Comparison of ENCODE assay signal across 8 cellular contexts in the genomic region with DNA sequence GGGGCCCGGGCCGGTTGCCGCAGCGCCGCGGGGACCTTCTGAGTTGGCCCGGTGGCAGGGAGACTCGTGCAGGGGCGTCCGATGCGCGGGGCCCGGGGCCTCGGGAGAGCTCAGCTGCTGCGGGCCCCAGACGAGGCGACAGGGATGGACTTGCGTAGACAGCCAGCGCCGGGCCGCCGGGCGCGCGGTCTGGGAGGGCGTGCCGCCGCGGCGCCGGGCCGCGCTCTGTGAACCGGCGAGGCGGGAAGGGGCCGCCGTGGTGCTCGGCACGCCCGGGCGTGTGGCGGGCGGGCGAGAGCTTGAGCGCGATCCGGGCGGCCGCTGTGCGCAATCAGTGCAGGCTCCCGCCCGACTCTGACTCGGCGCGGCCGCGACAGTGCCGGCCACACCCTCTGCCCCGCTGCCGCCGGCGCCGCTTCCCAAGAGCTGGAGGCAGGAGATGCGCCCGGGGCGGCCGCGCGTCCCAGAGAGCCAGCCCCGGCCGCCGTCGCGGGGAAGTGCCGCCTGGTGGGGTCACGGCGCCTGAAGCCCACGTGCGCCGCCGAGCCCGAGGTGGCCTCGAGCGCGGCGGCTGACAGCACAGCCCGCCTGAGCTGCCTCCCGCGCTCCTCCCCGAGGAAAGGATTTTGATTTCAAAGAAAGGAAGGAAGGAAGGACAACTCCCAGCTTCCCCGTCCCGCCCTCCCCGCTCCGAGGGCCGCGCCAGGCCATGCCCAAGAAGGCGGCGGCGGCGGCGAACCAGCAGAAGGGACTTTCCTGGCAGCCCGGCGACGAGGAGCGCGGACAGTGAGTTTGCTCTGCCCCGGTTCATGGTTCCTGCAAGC. TPM values are rescaled to one million over a fixed set of nuclear protein-coding genes. Genes with fewer than 3 reads are reported as not detected.
DNase-seq lines count a peak whose midpoint lies in the region; ATAC-seq, FAIRE-seq and TF ChIP-seq lines count a peak whose summit lies in the region.

No MANE protein-coding gene starts in this region.

- no peak overlapping the region for H3K27ac Mint-ChIP-seq in WTC11
- peak overlapping the region; percentile 69 for H3K27ac Mint-ChIP-seq in chondrocyte (ENCODE audit: unreplicated experiment)

- CTCF ChIA-PET in WTC11 (lab: Charles Lee), result interaction anchor here (0.9 to 3.1 kb wide), 9 partner anchors 10 to 265 kb away, joined by 3 to 37 read pairs (median 5); a partner anchor contains a TSS

- TF ChIP-seq CTCF in WTC11 (IDR thresholded peaks at IDR 0.05) (no peak), chondrocyte (IDR thresholded peaks at IDR 0.05) (no peak), D721Med (IDR thresholded peaks at IDR 0.05; ENCODE audit: insufficient read depth, missing control alignments) (no peak)

- no peak for FAIRE-seq in D721Med (lab: Jason Lieb, UNC)

- H3K4me1 Mint-ChIP-seq in WTC11 (peaks cover 13% of the 10 kb centered on the region), chondrocyte (ENCODE audit: low read depth) (peaks cover 36% of the 10 kb centered on the region)

- peaks cover 2% of the 10 kb centered on the region; the same call in 1 of the 2 replicates for H3K27me3 ChIP-seq in HUES6 (ENCODE audit: control insufficient read depth, insufficient read depth, low read length)

- POLR2A ChIA-PET in WTC11 (lab: Charles Lee), result interaction anchor here (1.2 to 1.4 kb wide), 4 partner anchors 10 to 265 kb away, joined by 3 to 7 read pairs (median 4); no protein-coding TSS in a partner anchor

- H3K9me3 ChIP-seq in HUES6 (ENCODE audit: control insufficient read depth, insufficient read depth, low read depth, low read length), result no peaks in the 10 kb centered on the region; the same call in 1 of the 2 replicates

- DNase-seq in GM03348 (ENCODE audit: low spot score) (peak; percentile 78), WTC11 (ENCODE audit: low spot score) (peak; percentile 63), chondrocyte (ENCODE audit: low spot score) (peak; percentile 89), left kidney (ENCODE audit: low read depth, low spot score) (peak; percentile 81), D721Med (ENCODE audit: insufficient read length, low spot score) (no peak)
- peak; percentile 12 to 30 (median 27) for DNase-seq in stimulated activated CD4-positive, alpha-beta T cell treated with anti-CD3 and anti-CD28 coated beads, TNF-alpha, amount 100 ng/mL, for 48 hours (ENCODE audit: low read depth in 3 of 3)

- ATAC-seq in GM21526 (IDR thresholded peaks at IDR 0.05; ENCODE audit: low FRiP score, unreplicated experiment) (peak; percentile 36), WTC11 (peak; percentile 36)

- H3K27me3 Mint-ChIP-seq in WTC11 (ENCODE audit: low read depth) (peaks cover 10% of the 10 kb centered on the region), chondrocyte (ENCODE audit: low read depth) (no peaks in the 10 kb centered on the region)

- H3K4me3 Mint-ChIP-seq in WTC11 (peak overlapping the region; percentile 93), chondrocyte (ENCODE audit: unreplicated experiment) (peak overlapping the region; percentile 86)

- H3K4me3 ChIP-seq in HUES6 (ENCODE audit: low read depth, low read length), result peak overlapping the region; percentile 78

- H3K36me3 ChIP-seq in HUES6 (ENCODE audit: control insufficient read depth, insufficient read depth, low read length), result peaks cover 8% of the 10 kb centered on the region; the same call in 1 of the 2 replicates

- H3K36me3 Mint-ChIP-seq in WTC11, result peaks cover 4% of the 10 kb centered on the region; the same call in 1 of the 2 replicates
- H3K36me3 Mint-ChIP-seq in chondrocyte (ENCODE audit: low read depth), result peaks cover 10% of the 10 kb centered on the region

- peak overlapping the region; percentile 87 for H3K9ac ChIP-seq in HUES6 (ENCODE audit: low read length)

- H3K9me3 Mint-ChIP-seq in WTC11, result no peaks in the 10 kb centered on the region
- H3K9me3 Mint-ChIP-seq in chondrocyte (ENCODE audit: low read depth), result no peaks in the 10 kb centered on the region

- H3K27ac ChIP-seq in HUES6 (ENCODE audit: low read depth, low read length), result peak overlapping the region; percentile 89

- H3K4me1 ChIP-seq in HUES6 (ENCODE audit: control insufficient read depth, insufficient read depth, low read length), result peaks cover 14% of the 10 kb centered on the region; the same call in 1 of the 2 replicates

TF ChIP-seq in WTC11, 78 proteins besides CTCF, POLR2A, EP300 and RAD21 (continues in another document):
- TF ChIP-seq, protein P1, sequence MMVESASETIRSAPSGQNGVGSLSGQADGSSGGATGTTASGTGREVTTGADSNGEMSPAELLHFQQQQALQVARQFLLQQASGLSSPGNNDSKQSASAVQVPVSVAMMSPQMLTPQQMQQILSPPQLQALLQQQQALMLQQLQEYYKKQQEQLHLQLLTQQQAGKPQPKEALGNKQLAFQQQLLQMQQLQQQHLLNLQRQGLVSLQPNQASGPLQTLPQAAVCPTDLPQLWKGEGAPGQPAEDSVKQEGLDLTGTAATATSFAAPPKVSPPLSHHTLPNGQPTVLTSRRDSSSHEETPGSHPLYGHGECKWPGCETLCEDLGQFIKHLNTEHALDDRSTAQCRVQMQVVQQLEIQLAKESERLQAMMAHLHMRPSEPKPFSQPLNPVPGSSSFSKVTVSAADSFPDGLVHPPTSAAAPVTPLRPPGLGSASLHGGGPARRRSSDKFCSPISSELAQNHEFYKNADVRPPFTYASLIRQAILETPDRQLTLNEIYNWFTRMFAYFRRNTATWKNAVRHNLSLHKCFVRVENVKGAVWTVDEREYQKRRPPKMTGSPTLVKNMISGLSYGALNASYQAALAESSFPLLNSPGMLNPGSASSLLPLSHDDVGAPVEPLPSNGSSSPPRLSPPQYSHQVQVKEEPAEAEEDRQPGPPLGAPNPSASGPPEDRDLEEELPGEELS (CRISPR knock-in tag; IDR thresholded peaks at IDR 0.05), result peak; percentile 62; the same call in 1 of the 2 replicates
- 0 out of 2 replicates have a peak, but pooled peaks have one; percentile 10 for TF ChIP-seq TCF7 (CRISPR knock-in tag; IDR thresholded peaks at IDR 0.05; ENCODE audit: low read depth)
- peak; percentile 83; the same call in 1 of the 2 replicates for TF ChIP-seq ZNF219 (CRISPR knock-in tag; IDR thresholded peaks at IDR 0.05; ENCODE audit: borderline replicate concordance)
- no peak for TF ChIP-seq NR1H2 (CRISPR knock-in tag; IDR thresholded peaks at IDR 0.05)
- TF ChIP-seq RORB (CRISPR knock-in tag; IDR thresholded peaks at IDR 0.05), result no peak
- TF ChIP-seq SMAD3 (CRISPR knock-in tag; IDR thresholded peaks at IDR 0.05; ENCODE audit: borderline replicate concordance), result 0 out of 2 replicates have a peak, but pooled peaks have one; percentile 52
- TF ChIP-seq CBFB (CRISPR knock-in tag; IDR thresholded peaks at IDR 0.05; ENCODE audit: low read depth), result no peak
- no peak for TF ChIP-seq ZNF121 (CRISPR knock-in tag; IDR thresholded peaks at IDR 0.05)
- TF ChIP-seq JUN (CRISPR knock-in tag; IDR thresholded peaks at IDR 0.05), result peak; percentile 87
- TF ChIP-seq, protein P2, sequence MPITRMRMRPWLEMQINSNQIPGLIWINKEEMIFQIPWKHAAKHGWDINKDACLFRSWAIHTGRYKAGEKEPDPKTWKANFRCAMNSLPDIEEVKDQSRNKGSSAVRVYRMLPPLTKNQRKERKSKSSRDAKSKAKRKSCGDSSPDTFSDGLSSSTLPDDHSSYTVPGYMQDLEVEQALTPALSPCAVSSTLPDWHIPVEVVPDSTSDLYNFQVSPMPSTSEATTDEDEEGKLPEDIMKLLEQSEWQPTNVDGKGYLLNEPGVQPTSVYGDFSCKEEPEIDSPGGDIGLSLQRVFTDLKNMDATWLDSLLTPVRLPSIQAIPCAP (CRISPR knock-in tag; IDR thresholded peaks at IDR 0.05), result peak; percentile 88; the same call in 1 of the 2 replicates
- TF ChIP-seq GRHL2 (CRISPR knock-in tag; IDR thresholded peaks at IDR 0.05; ENCODE audit: insufficient replicate concordance, severe bottlenecking), result no peak
- TF ChIP-seq, protein P3, sequence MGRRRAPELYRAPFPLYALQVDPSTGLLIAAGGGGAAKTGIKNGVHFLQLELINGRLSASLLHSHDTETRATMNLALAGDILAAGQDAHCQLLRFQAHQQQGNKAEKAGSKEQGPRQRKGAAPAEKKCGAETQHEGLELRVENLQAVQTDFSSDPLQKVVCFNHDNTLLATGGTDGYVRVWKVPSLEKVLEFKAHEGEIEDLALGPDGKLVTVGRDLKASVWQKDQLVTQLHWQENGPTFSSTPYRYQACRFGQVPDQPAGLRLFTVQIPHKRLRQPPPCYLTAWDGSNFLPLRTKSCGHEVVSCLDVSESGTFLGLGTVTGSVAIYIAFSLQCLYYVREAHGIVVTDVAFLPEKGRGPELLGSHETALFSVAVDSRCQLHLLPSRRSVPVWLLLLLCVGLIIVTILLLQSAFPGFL (CRISPR knock-in tag; IDR thresholded peaks at IDR 0.05; ENCODE audit: borderline replicate concordance), result no peak
- TF ChIP-seq ETV6 (CRISPR knock-in tag; IDR thresholded peaks at IDR 0.05), result 0 out of 2 replicates have a peak, but pooled peaks have one; percentile 45
- TF ChIP-seq, protein P4, sequence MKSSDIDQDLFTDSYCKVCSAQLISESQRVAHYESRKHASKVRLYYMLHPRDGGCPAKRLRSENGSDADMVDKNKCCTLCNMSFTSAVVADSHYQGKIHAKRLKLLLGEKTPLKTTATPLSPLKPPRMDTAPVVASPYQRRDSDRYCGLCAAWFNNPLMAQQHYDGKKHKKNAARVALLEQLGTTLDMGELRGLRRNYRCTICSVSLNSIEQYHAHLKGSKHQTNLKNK (CRISPR knock-in tag; IDR thresholded peaks at IDR 0.05), result no peak

RNA-seq across cellular contexts. Expression of a gene that starts 0.7 kb away (rescaled TPM):
- total RNA-seq in WTC11 (2021) (21.4 to 26.7 TPM (median 22.3 TPM) in 3 replicates), chondrocyte (11.4 to 18.7 TPM (median 17.0 TPM) in 3 replicates)

RNA-seq across cellular contexts. Expression of a gene that starts 11.8 kb away (rescaled TPM):
- total RNA-seq in WTC11 (2021), result 26.9 to 28.3 TPM (median 27.9 TPM) in 3 replicates
- 23.5 to 26.5 TPM (median 23.8 TPM) in 3 replicates for total RNA-seq in chondrocyte
